In genomic region chr6:157767071-157767750, GRCh38 we compare ENCODE assay signal across 1 cellular context.
TF ChIP-seq lines count a peak whose summit lies in the region.

No MANE protein-coding gene starts in this region.

TF ChIP-seq in IMR-90, 13 proteins besides CTCF, POLR2A, EP300 and RAD21:
- peak; percentile 81 for TF ChIP-seq MAFK (IDR thresholded peaks at IDR 0.05; ENCODE audit: low read depth, low read length)
- TF ChIP-seq FOS (IDR thresholded peaks at IDR 0.05; ENCODE audit: low read depth, low read length) = no peak
- no peak for TF ChIP-seq NFE2L2 (IDR thresholded peaks at IDR 0.05; ENCODE audit: low read depth, low read length)
- TF ChIP-seq, protein P1, sequence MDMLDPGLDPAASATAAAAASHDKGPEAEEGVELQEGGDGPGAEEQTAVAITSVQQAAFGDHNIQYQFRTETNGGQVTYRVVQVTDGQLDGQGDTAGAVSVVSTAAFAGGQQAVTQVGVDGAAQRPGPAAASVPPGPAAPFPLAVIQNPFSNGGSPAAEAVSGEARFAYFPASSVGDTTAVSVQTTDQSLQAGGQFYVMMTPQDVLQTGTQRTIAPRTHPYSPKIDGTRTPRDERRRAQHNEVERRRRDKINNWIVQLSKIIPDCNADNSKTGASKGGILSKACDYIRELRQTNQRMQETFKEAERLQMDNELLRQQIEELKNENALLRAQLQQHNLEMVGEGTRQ (IDR thresholded peaks at IDR 0.05; ENCODE audit: low read depth, low read length) = no peak
- TF ChIP-seq MAZ (IDR thresholded peaks at IDR 0.05; ENCODE audit: borderline replicate concordance, low read depth, low read length) = no peak
- no peak for TF ChIP-seq MXI1 (IDR thresholded peaks at IDR 0.05; ENCODE audit: borderline replicate concordance, low read depth, low read length)
